ENCODE assay signal across 12 cellular contexts in genomic region chr7:88226886-88227516, GRCh38. TPM values are rescaled to one million over a fixed set of nuclear protein-coding genes. Genes with fewer than 3 reads are reported as not detected.
DNase-seq lines count a peak whose midpoint lies in the region; ATAC-seq and TF ChIP-seq lines count a peak whose summit lies in the region.
"Had no signal": no experiment of that assay in that cellular context is flagged by ENCODE, and none has a peak within 500 bp of the region (broad histone marks: within the 10 kb centered on the region; RNA-seq: fewer than 3 reads in every experiment).

No MANE protein-coding gene starts in this region.

- no peaks in the 10 kb centered on the region for H3K79me1 ChIP-seq in H9 (ENCODE audit: insufficient read depth, low read depth, low read length, poor library complexity, severe bottlenecking)

- no peak for TF ChIP-seq EP300 in tibial nerve (IDR thresholded peaks at IDR 0.05)

- H3K56ac ChIP-seq in H9 (ENCODE audit: insufficient read length, low read depth, low read length), result no peak overlapping the region

- H3K18ac ChIP-seq in H9 (ENCODE audit: insufficient read length, low read depth, low read length), result no peak overlapping the region

- H3K4me3 ChIP-seq in GM23248 (no peak overlapping the region), tibial nerve (no peak overlapping the region)

- H3K36me3 ChIP-seq in GM23248 (ENCODE audit: low read depth) (no peaks in the 10 kb centered on the region), tibial nerve (no peaks in the 10 kb centered on the region)

- no peak overlapping the region for H3K4me3 Mint-ChIP-seq in H9
- H3K4me3 Mint-ChIP-seq: mesothelial cell of epicardium; T-helper 1 cell treated with Interleukin-12 subunit alpha and Interleukin-12 subunit beta and Interleukin-4 antibody, amounts not matched to agents 30 μg/mL and 1 μg/mL, for 36 hours had no signal

- no peak overlapping the region for H3K14ac ChIP-seq in H9 (ENCODE audit: insufficient read depth, low read length)

- ATAC-seq in GM18870 (IDR thresholded peaks at IDR 0.05; ENCODE audit: unreplicated experiment), result no peak

- H3K27me3 ChIP-seq in GM23248 (replicated peaks; ENCODE audit: insufficient read depth) (no peaks in the 10 kb centered on the region), H9 (ENCODE audit: insufficient read depth, low read length) (no peaks in the 10 kb centered on the region), tibial nerve (no peaks in the 10 kb centered on the region)

- no peaks in the 10 kb centered on the region for H3K9me3 Mint-ChIP-seq in H9

- in situ Hi-C loops in GM23248 (cut with MboI), result loop anchor here (25.0 kb wide), 2 partner anchors 1385 to 1885 kb away; no protein-coding TSS in a partner anchor

- no peaks in the 10 kb centered on the region for H3K27me3 Mint-ChIP-seq in H9 (ENCODE audit: low read depth)

- no peak overlapping the region for H4K8ac ChIP-seq in H9 (replicated peaks; ENCODE audit: insufficient read length, low read depth, low read length)

- H3K4me2 ChIP-seq in GM23248 (ENCODE audit: unreplicated experiment) (no peak overlapping the region), H9 (ENCODE audit: insufficient read depth, insufficient read length, low read length) (no peak overlapping the region)

- no peaks in the 10 kb centered on the region for H3K9me3 ChIP-seq in GM23248 (ENCODE audit: low read depth)
- H3K9me3 ChIP-seq in H9 (ENCODE audit: control insufficient read depth, low read depth, low read length), result no peaks in the 10 kb centered on the region
- peaks cover 0 to 5% (median 0%) of the 10 kb centered on the region in 4 donors for H3K9me3 ChIP-seq in tibial nerve

- no peak overlapping the region for H4K5ac ChIP-seq in H9 (ENCODE audit: insufficient read length, low read depth, low read length)

- TF ChIP-seq CTCF in RWPE1 (conservative IDR thresholded peaks at IDR 0.05; ENCODE audit: low read depth) (no peak), H9 (conservative IDR thresholded peaks at IDR 0.05) (no peak), tibial nerve (IDR thresholded peaks at IDR 0.05) (no peak)

- no peak overlapping the region for H3K4ac ChIP-seq in H9 (ENCODE audit: low read depth, low read length)

- CTCF ChIA-PET in RWPE1 (lab: Yijun Ruan, JAX), result interaction anchor here (0.6 to 1.4 kb wide), 3 partner anchors 16 to 1235 kb away, joined by 3 to 4 read pairs (median 4); no protein-coding TSS in a partner anchor

- H3K79me2 ChIP-seq in GM23248 (ENCODE audit: insufficient read depth), result no peaks in the 10 kb centered on the region
- no peaks in the 10 kb centered on the region for H3K79me2 ChIP-seq in H9 (ENCODE audit: insufficient read depth, low read length)

- no peaks in the 10 kb centered on the region for H3K36me3 Mint-ChIP-seq in H9 (ENCODE audit: insufficient read depth in 1 of 3, low read depth in 3 of 3)

- no peak overlapping the region for H3K9ac ChIP-seq in GM23248
- H3K9ac ChIP-seq in H9 (ENCODE audit: extremely low read depth, insufficient read length, low read length), result no peak overlapping the region

- POLR2A ChIA-PET in RWPE1 (lab: Yijun Ruan, JAX; ENCODE audit: low non-redundant PET), result no interaction called here

- no peak overlapping the region for H3T11ph ChIP-seq in H9 (ENCODE audit: low read length)

- DNase-seq in GM23248 (peak; percentile 65), RWPE1 (ENCODE audit: low spot score) (peak; percentile 86), fibroblast of the conjunctiva (ENCODE audit: low read depth) (peak; percentile 63), renal cortical epithelial cell (ENCODE audit: low read depth) (peak; percentile 97), H9 (no peak), tibial nerve (ENCODE audit: low spot score in 2 of 2) (no peak)
- no peak for DNase-seq in NK-92 treated with Interleukin-12 subunit alpha and Interleukin-12 subunit beta, amount 100 ng/mL, for 24 hours (lab: John Stamatoyannopoulos, UW)
- DNase-seq: GDM1, NCI-H1930 had no signal

- no peak overlapping the region for H2BK5ac ChIP-seq in H9 (ENCODE audit: insufficient read length, low read length)

- no peak overlapping the region for H2BK120ac ChIP-seq in H9 (ENCODE audit: low read depth, low read length, poor library complexity, severe bottlenecking)

- no peak overlapping the region for H2BK20ac ChIP-seq in H9 (ENCODE audit: low read depth, low read length, poor library complexity, severe bottlenecking)

- H3K23ac ChIP-seq in H9 (ENCODE audit: insufficient read length, low read depth, low read length), result no peak overlapping the region

- no peak overlapping the region for H2AK5ac ChIP-seq in H9 (ENCODE audit: insufficient read length, low read length)

- H3K27ac Mint-ChIP-seq in H9, result peak overlapping the region in 1 of 3 experiments; percentile 44; a peak in 1 of 7 replicates
- H3K27ac Mint-ChIP-seq: mesothelial cell of epicardium; T-helper 1 cell treated with Interleukin-12 subunit alpha and Interleukin-12 subunit beta and Interleukin-4 antibody, amounts not matched to agents 30 μg/mL and 1 μg/mL, for 36 hours had no signal

- no peaks in the 10 kb centered on the region for H3K9me2 ChIP-seq in GM23248 (ENCODE audit: insufficient read depth)

- H3F3A ChIP-seq in GM23248 (ENCODE audit: insufficient read depth), result peaks cover 16% of the 10 kb centered on the region; the same call in 1 of the 2 replicates

- H3K23me2 ChIP-seq in H9 (ENCODE audit: insufficient read length, low read depth, low read length, poor library complexity, severe bottlenecking), result no peaks in the 10 kb centered on the region

- H3K27ac ChIP-seq in GM23248 (no peak overlapping the region), RWPE1 (peak overlapping the region; percentile 85), H9 (ENCODE audit: insufficient read length, low read depth, low read length) (no peak overlapping the region), tibial nerve (no peak overlapping the region)

- no peak overlapping the region for H2BK12ac ChIP-seq in H9 (ENCODE audit: insufficient read length, low read depth, low read length)

- WGBS in GM23248 (ENCODE audit: low coverage in 1 of 2, low lambda C conversion rate in 2 of 2, missing lambda C conversion rate in 2 of 2), 2 experiments, result 70 to 76% methylated on average over 4 to 6 of the region's 6 CpGs
- no CpG with 5 or more reads among the region's 6 CpGs for WGBS in H9 (ENCODE audit: extremely low coverage, insufficient read length, low lambda C conversion rate)
- WGBS in tibial nerve, 2 donors, result 82 to 91% methylated on average over 6 of the region's 6 CpGs

- H2AFZ ChIP-seq in GM23248 (no peak overlapping the region), H9 (ENCODE audit: low read length) (no peak overlapping the region)

- H4K91ac ChIP-seq in H9 (ENCODE audit: insufficient read length, low read depth, low read length), result no peak overlapping the region

- no peak overlapping the region for H2BK15ac ChIP-seq in H9 (ENCODE audit: low read depth, low read length)

- no peaks in the 10 kb centered on the region for H3K4me1 Mint-ChIP-seq in H9

- H4K20me1 ChIP-seq in GM23248 (ENCODE audit: insufficient read depth), result no peaks in the 10 kb centered on the region
- H4K20me1 ChIP-seq in H9 (ENCODE audit: control insufficient read depth, insufficient read depth, insufficient read length), result no peaks in the 10 kb centered on the region

- no peak for TF ChIP-seq POLR2A in tibial nerve (IDR thresholded peaks at IDR 0.05)

- H3K4me1 ChIP-seq in GM23248 (ENCODE audit: insufficient read depth), result peaks cover 18% of the 10 kb centered on the region; the same call in 1 of the 2 replicates
- no peaks in the 10 kb centered on the region for H3K4me1 ChIP-seq in H9 (ENCODE audit: insufficient read depth, low read length)
- H3K4me1 ChIP-seq in tibial nerve, result no peaks in the 10 kb centered on the region

RNA-seq across cellular contexts. Expression of gene SRI, which starts 7.2 kb away (rescaled TPM):
- 59.3 and 80.3 TPM in 2 replicates for total RNA-seq in GM23248 (2014; rRNA removed; shearing (Covaris generic))
- polyA plus RNA-seq in GM23248 (2016; fragmentation: Nextera tagmentation; extraction: Ambion mirVana), result 267 and 268 TPM in 2 replicates
- 152 and 161 TPM in 2 replicates for total RNA-seq in renal cortical epithelial cell
- total RNA-seq in H9 (2021), result 136 and 137 TPM in 2 replicates
- total RNA-seq in tibial nerve, result 10 to 100 TPM; 49.8 to 83.7 (median 52.8) TPM

Comparison
In these comparisons a context has a peak if more than half of its experiments do, and no peak if none do; other contexts are left out.
1. DNase-seq: peak in GM23248 (single experiment), RWPE1 (single experiment), fibroblast of the conjunctiva (single experiment) and renal cortical epithelial cell (single experiment); none in H9 (single experiment), tibial nerve (0 of 2) and NK-92 treated with Interleukin-12 subunit alpha and Interleukin-12 subunit beta, amount 100 ng/mL, for 24 hours (single experiment).